Comparison of ENCODE assay signal across 11 cellular contexts in the genomic region with DNA sequence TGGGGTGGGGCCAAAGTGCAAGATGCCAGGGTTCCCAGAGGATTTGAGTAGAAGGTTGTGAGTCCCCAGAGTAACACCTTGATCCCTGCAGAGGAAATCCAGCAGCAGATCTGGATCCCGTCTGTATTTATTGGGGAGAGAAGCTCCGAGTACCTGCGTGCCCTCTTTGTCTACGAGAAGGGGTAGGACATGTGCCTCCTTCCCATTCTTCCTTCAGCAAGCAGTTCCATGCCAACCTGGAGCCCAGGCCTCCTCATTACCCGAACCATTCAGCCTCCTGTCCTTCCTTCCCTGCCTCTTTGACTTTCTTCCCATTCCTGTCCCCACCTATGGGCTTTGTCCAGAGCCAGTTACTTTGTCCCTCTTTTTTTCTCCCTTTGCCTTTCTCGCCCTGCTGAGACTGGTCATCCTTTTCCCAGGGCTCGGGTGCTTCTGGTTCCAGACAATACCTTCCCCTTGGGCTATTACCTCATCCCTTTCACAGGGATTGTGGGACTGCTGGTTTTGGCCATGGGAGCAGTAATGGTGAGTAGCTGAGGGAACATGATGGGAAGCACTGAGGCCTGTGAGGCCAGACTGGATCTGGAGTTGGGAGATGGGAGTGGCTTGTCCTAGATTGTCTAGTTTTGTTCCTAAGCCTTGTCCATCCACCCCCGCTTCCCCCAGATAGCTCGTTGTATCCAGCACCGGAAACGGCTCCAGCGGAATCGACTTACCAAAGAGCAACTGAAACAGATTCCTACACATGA. TPM values are rescaled to one million over a fixed set of nuclear protein-coding genes. Genes with fewer than 3 reads are reported as not detected.
DNase-seq lines count a peak whose midpoint lies in the region; ATAC-seq, FAIRE-seq and TF ChIP-seq lines count a peak whose summit lies in the region.
"Had no signal": no experiment of that assay in that cellular context is flagged by ENCODE, and none has a peak within 500 bp of the region (broad histone marks: within the 10 kb centered on the region; RNA-seq: fewer than 3 reads in every experiment).

No MANE protein-coding gene starts in this region.

- TF ChIP-seq POLR2A in GM12892 (IDR thresholded peaks at IDR 0.05; ENCODE audit: low read depth, low read length): peak; percentile 27; the same call in 1 of the 2 replicates

- peak overlapping the region; percentile 100 for H3K27ac ChIP-seq in 22Rv1

- FAIRE-seq in GM12892 (lab: Jason Lieb, UNC) (no peak), GM19239 (lab: Jason Lieb, UNC) (no peak)

- DNase-seq in GM12892 (ENCODE audit: insufficient read length) (no peak), naive B cell (no peak), NCI-H510A treated with DMSO at 0.1 percent for 48 hours (lab: John Stamatoyannopoulos, UW) (no peak), hippocampal formation (lab: John Stamatoyannopoulos, UW) (no peak), GM19239 (ENCODE audit: insufficient read length, low spot score) (no peak), NCI-H2029 (lab: John Stamatoyannopoulos, UW) (no peak)
- no peak for DNase-seq in activated naive CD4-positive, alpha-beta T cell treated with anti-CD3 and anti-CD28 coated beads, Interleukin-2, amount 50 U/mL, for 72 hours (ENCODE audit: low spot score in 2 of 2)
- DNase-seq: heart right ventricle had no signal

- no peaks in the 10 kb centered on the region for H3K27me3 Mint-ChIP-seq in naive B cell

- TF ChIP-seq CTCF in 22Rv1 (IDR thresholded peaks at IDR 0.05): no peak

- H3K36me3 Mint-ChIP-seq in activated naive CD4-positive, alpha-beta T cell treated with anti-CD3 and anti-CD28 coated beads, Interleukin-2, amount 50 U/mL, for 72 hours: peaks cover 75 to 89% of the 10 kb centered on the region in 2 donors
- peaks cover 19 to 46% of the 10 kb centered on the region in 2 donors for H3K36me3 Mint-ChIP-seq in naive B cell

- ATAC-seq in activated naive CD4-positive, alpha-beta T cell treated with anti-CD3 and anti-CD28 coated beads, Interleukin-2, amount 50 U/mL, for 72 hours: no peak
- ATAC-seq in naive B cell (ENCODE audit: low read depth in 2 of 2): no peak
- ATAC-seq: heart right ventricle had no signal

- peak overlapping the region; percentile 97 to 98 for H3K27ac Mint-ChIP-seq in activated naive CD4-positive, alpha-beta T cell treated with anti-CD3 and anti-CD28 coated beads, Interleukin-2, amount 50 U/mL, for 72 hours
- H3K27ac Mint-ChIP-seq in naive B cell: peak overlapping the region in 4 of 6 donors; percentile 62 to 96 (median 73)

- peaks cover 73 to 86% (median 74%) of the 10 kb centered on the region in 3 donors for H3K4me1 Mint-ChIP-seq in naive B cell

- peak overlapping the region in 7 of 8 donors; percentile 22 to 100 (median 98) for H3K4me3 Mint-ChIP-seq in naive B cell

- no peaks in the 10 kb centered on the region for H3K9me3 Mint-ChIP-seq in activated naive CD4-positive, alpha-beta T cell treated with anti-CD3 and anti-CD28 coated beads, Interleukin-2, amount 50 U/mL, for 72 hours
- H3K9me3 Mint-ChIP-seq in naive B cell: no peaks in the 10 kb centered on the region

RNA-seq across cellular contexts. Expression of gene RNF167, which starts 2.9 kb away (rescaled TPM):
- 108 TPM for polyA plus RNA-seq in GM12892 (2012; ENCODE audit: missing spikeins)
- total RNA-seq in activated naive CD4-positive, alpha-beta T cell treated with anti-CD3 and anti-CD28 coated beads, Interleukin-2, amount 50 U/mL, for 72 hours: 100 to 1,000 TPM; 188 to 241 TPM
- 10 to 100 TPM; 19.9 to 25.8 (median 22.7) TPM for polyA plus RNA-seq in naive B cell (ENCODE audit: low read depth in 6 of 6)

RNA-seq across cellular contexts. Expression of gene SLC25A11, which starts 3.1 kb away (rescaled TPM):
- 61.3 TPM for polyA plus RNA-seq in GM12892 (2012; ENCODE audit: missing spikeins)
- 10 to 100 TPM; 69.4 to 89.1 TPM for total RNA-seq in activated naive CD4-positive, alpha-beta T cell treated with anti-CD3 and anti-CD28 coated beads, Interleukin-2, amount 50 U/mL, for 72 hours
- 10 to 100 TPM; 61.0 to 89.1 (median 71.4) TPM for polyA plus RNA-seq in naive B cell (ENCODE audit: low read depth in 6 of 6)

RNA-seq across cellular contexts. Expression of gene PFN1, which starts 5.4 kb away (rescaled TPM):
- polyA plus RNA-seq in GM12892 (2012; ENCODE audit: missing spikeins): 1,802 TPM
- total RNA-seq in activated naive CD4-positive, alpha-beta T cell treated with anti-CD3 and anti-CD28 coated beads, Interleukin-2, amount 50 U/mL, for 72 hours: 1,000 to 10,000 TPM; 1,929 to 1,966 TPM
- 1,000 to 10,000 TPM; 1,151 to 1,601 (median 1,370) TPM for polyA plus RNA-seq in naive B cell (ENCODE audit: low read depth in 6 of 6)

RNA-seq across cellular contexts. Expression of gene ENO3, which starts 8.0 kb away (rescaled TPM):
- polyA plus RNA-seq in GM12892 (2012; ENCODE audit: missing spikeins): 30.2 TPM
- total RNA-seq in activated naive CD4-positive, alpha-beta T cell treated with anti-CD3 and anti-CD28 coated beads, Interleukin-2, amount 50 U/mL, for 72 hours: 10 to 100 TPM; 32.1 to 47.9 TPM
- polyA plus RNA-seq in naive B cell (ENCODE audit: low read depth in 6 of 6): 1 to 10 TPM in 4 of 6 donors, under 1 TPM in 1, not detected in 1; 0.79 to 3.2 (median 1.2) TPM

RNA-seq across cellular contexts. Expression of gene GP1BA, which starts 10.9 kb away (rescaled TPM):
- polyA plus RNA-seq in GM12892 (2012; ENCODE audit: missing spikeins): 1.9 TPM
- not detected for total RNA-seq in activated naive CD4-positive, alpha-beta T cell treated with anti-CD3 and anti-CD28 coated beads, Interleukin-2, amount 50 U/mL, for 72 hours
- under 1 TPM in 4 of 6 donors, not detected in 2; 0.42 to 1.00 (median 0.56) TPM for polyA plus RNA-seq in naive B cell (ENCODE audit: low read depth in 6 of 6)
- total RNA-seq: LHCN-M2, NCI-H460 had no signal
